Comparison of ENCODE assay signal across 9 cellular contexts in genomic region chr10:60203993-60204618, GRCh38.
DNase-seq lines count a peak whose midpoint lies in the region; ATAC-seq, FAIRE-seq and TF ChIP-seq lines count a peak whose summit lies in the region.
"Had no signal": no experiment of that assay in that cellular context is flagged by ENCODE, and none has a peak within 500 bp of the region (broad histone marks: within the 10 kb centered on the region; RNA-seq: fewer than 3 reads in every experiment).

No MANE protein-coding gene starts in this region.

- H3K9me3 Mint-ChIP-seq in WTC11: no peaks in the 10 kb centered on the region
- no peaks in the 10 kb centered on the region for H3K9me3 Mint-ChIP-seq in activated T-cell treated with anti-CD3 and anti-CD28 coated beads, Interleukin-2, amount 50 U/mL, for 24 hours

- FAIRE-seq in bronchial epithelial cell (lab: Jason Lieb, UNC): no peak

- H3K4me3 ChIP-seq in bronchial epithelial cell (ENCODE audit: low read depth, low read length): no peak overlapping the region
- H3K4me3 ChIP-seq: SJSA1 had no signal

- no peak overlapping the region for H3K4me3 Mint-ChIP-seq in WTC11
- no peak overlapping the region for H3K4me3 Mint-ChIP-seq in activated T-cell treated with anti-CD3 and anti-CD28 coated beads, Interleukin-2, amount 50 U/mL, for 24 hours

- POLR2A ChIA-PET in WTC11 (lab: Charles Lee): interaction anchor here (1.2 kb wide), 1 partner anchor 64 kb away, joined by 3 read pairs; no protein-coding TSS in a partner anchor

- no peaks in the 10 kb centered on the region for H3K36me3 ChIP-seq in bronchial epithelial cell (ENCODE audit: control insufficient read depth, insufficient read depth, low read length)
- H3K36me3 ChIP-seq: SJSA1 had no signal

- ATAC-seq in WTC11 (no peak), GM18502 (IDR thresholded peaks at IDR 0.05; ENCODE audit: poor library complexity, unreplicated experiment) (no peak)

- no peaks in the 10 kb centered on the region for H3K27me3 Mint-ChIP-seq in WTC11 (ENCODE audit: low read depth)
- no peaks in the 10 kb centered on the region for H3K27me3 Mint-ChIP-seq in activated T-cell treated with anti-CD3 and anti-CD28 coated beads, Interleukin-2, amount 50 U/mL, for 24 hours

- peaks cover 5% of the 10 kb centered on the region for H3K4me1 Mint-ChIP-seq in WTC11
- H3K4me1 Mint-ChIP-seq in activated T-cell treated with anti-CD3 and anti-CD28 coated beads, Interleukin-2, amount 50 U/mL, for 24 hours (ENCODE audit: low read depth): peaks cover 6% of the 10 kb centered on the region

- DNase-seq in ELR (ENCODE audit: low read depth): peak; percentile 51
- peak; percentile 26 for DNase-seq in MV-4-11 (lab: John Stamatoyannopoulos, UW)
- peak; percentile 42 for DNase-seq in bronchial epithelial cell (ENCODE audit: low read depth)
- peak; percentile 58 for DNase-seq in midbrain (lab: John Stamatoyannopoulos, UW)
- no peak for DNase-seq in WTC11 (ENCODE audit: low spot score)
- no peak for DNase-seq in NCI-H2107 treated with DMSO at 0.1 percent for 48 hours (lab: John Stamatoyannopoulos, UW; ENCODE audit: unreplicated experiment)
- no peak for DNase-seq in activated T-cell treated with anti-CD3 and anti-CD28 coated beads, Interleukin-2, amount 50 U/mL, for 24 hours

- TF ChIP-seq CTCF in bronchial epithelial cell (IDR thresholded peaks at IDR 0.05; ENCODE audit: insufficient read depth, low read length, severe bottlenecking) (peak; percentile 64), WTC11 (IDR thresholded peaks at IDR 0.05) (no peak)

- no peaks in the 10 kb centered on the region for H3K27me3 ChIP-seq in bronchial epithelial cell (ENCODE audit: control insufficient read depth, insufficient read depth, low read length)
- H3K27me3 ChIP-seq: SJSA1 had no signal

- H3K36me3 Mint-ChIP-seq in WTC11: no peaks in the 10 kb centered on the region
- peaks cover 66% of the 10 kb centered on the region for H3K36me3 Mint-ChIP-seq in activated T-cell treated with anti-CD3 and anti-CD28 coated beads, Interleukin-2, amount 50 U/mL, for 24 hours (ENCODE audit: low read depth)

- CTCF ChIA-PET in WTC11 (lab: Charles Lee): interaction anchor here (0.6 to 1.8 kb wide), 14 partner anchors 9 to 444 kb away, joined by 3 to 13 read pairs (median 4); no protein-coding TSS in a partner anchor

- no peak overlapping the region for H3K27ac Mint-ChIP-seq in WTC11
- H3K27ac Mint-ChIP-seq in activated T-cell treated with anti-CD3 and anti-CD28 coated beads, Interleukin-2, amount 50 U/mL, for 24 hours: no peak overlapping the region

TF ChIP-seq in WTC11, 78 proteins besides CTCF, POLR2A, EP300 and RAD21:
- TF ChIP-seq ETV6 (CRISPR knock-in tag; IDR thresholded peaks at IDR 0.05) (no peak), ESRRA (CRISPR knock-in tag; IDR thresholded peaks at IDR 0.05; ENCODE audit: borderline replicate concordance) (no peak), EMX1 (CRISPR knock-in tag; IDR thresholded peaks at IDR 0.05) (no peak), ZNF416 (CRISPR knock-in tag; IDR thresholded peaks at IDR 0.05) (no peak), FOXK1 (CRISPR knock-in tag; IDR thresholded peaks at IDR 0.05) (no peak), ZNF317 (CRISPR knock-in tag; IDR thresholded peaks at IDR 0.05; ENCODE audit: borderline replicate concordance, low read depth) (no peak), ZNF396 (CRISPR knock-in tag; IDR thresholded peaks at IDR 0.05; ENCODE audit: borderline replicate concordance) (no peak), ZNF138 (CRISPR knock-in tag; conservative IDR thresholded peaks at IDR 0.05) (no peak)
- TF ChIP-seq, protein P1, sequence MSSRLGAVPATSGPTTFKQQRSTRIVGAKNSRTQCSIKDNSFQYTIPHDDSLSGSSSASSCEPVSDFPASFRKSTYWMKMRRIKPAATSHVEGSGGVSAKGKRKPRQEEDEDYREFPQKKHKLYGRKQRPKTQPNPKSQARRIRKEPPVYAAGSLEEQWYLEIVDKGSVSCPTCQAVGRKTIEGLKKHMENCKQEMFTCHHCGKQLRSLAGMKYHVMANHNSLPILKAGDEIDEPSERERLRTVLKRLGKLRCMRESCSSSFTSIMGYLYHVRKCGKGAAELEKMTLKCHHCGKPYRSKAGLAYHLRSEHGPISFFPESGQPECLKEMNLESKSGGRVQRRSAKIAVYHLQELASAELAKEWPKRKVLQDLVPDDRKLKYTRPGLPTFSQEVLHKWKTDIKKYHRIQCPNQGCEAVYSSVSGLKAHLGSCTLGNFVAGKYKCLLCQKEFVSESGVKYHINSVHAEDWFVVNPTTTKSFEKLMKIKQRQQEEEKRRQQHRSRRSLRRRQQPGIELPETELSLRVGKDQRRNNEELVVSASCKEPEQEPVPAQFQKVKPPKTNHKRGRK (CRISPR knock-in tag; IDR thresholded peaks at IDR 0.05; ENCODE audit: borderline replicate concordance): no peak
- TF ChIP-seq, protein P2, sequence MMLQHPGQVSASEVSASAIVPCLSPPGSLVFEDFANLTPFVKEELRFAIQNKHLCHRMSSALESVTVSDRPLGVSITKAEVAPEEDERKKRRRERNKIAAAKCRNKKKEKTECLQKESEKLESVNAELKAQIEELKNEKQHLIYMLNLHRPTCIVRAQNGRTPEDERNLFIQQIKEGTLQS (CRISPR knock-in tag; conservative IDR thresholded peaks at IDR 0.05): no peak
TF ChIP-seq in WTC11: peak in this region for 0.

Comparison
In these comparisons a context has a peak if more than half of its experiments do, and no peak if none do; other contexts are left out.
1. DNase-seq: peak in ELR (single experiment), MV-4-11 (single experiment), bronchial epithelial cell (single experiment) and midbrain (single experiment); none in WTC11 (single experiment), NCI-H2107 treated with DMSO at 0.1 percent for 48 hours (single experiment) and activated T-cell treated with anti-CD3 and anti-CD28 coated beads, Interleukin-2, amount 50 U/mL, for 24 hours (single experiment).